ENCODE assay signal across 17 cellular contexts in the genomic region with DNA sequence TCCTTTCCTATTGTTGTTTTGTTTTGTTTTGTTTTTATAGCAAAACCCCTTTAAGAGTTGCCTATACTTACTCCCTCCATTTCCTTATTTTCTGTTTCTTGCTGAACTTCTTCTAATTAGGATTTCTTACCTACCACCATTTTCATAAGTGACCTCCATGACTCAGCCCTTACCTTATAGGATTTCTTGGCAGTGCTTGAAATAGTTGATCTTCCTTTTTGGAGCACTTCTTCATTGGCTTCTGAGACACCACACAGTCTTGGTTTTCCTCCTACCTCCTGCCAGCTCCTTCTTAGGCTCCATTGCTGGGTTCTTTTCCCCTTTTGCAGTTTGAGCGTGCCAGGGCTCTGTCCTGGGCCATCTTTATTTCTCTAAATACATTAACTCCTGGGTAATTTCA. TPM values are rescaled to one million over a fixed set of nuclear protein-coding genes. Genes with fewer than 3 reads are reported as not detected.
DNase-seq lines count a peak whose midpoint lies in the region; ATAC-seq and TF ChIP-seq lines count a peak whose summit lies in the region.
"Had no signal": no experiment of that assay in that cellular context is flagged by ENCODE, and none has a peak within 500 bp of the region (broad histone marks: within the 10 kb centered on the region; RNA-seq: fewer than 3 reads in every experiment).

No MANE protein-coding gene starts in this region.

- H3K14ac ChIP-seq in IMR-90 (replicated peaks; ENCODE audit: low read depth, low read length), result peak overlapping the region; percentile 86

- H2AK5ac ChIP-seq in IMR-90 (ENCODE audit: low read depth, low read length), result peak overlapping the region; percentile 79

- H3K9me2 ChIP-seq in hepatocyte (replicated peaks; ENCODE audit: insufficient read depth), result no peaks in the 10 kb centered on the region

- H3K4me3 ChIP-seq in AG04449 (ENCODE audit: low read depth, low read length), result peak overlapping the region; percentile 26
- H3K4me3 ChIP-seq in IMR-90 (ENCODE audit: insufficient read depth, low read depth, low read length), result peak overlapping the region; percentile 42; the same call in 1 of the 2 replicates
- H3K4me3 ChIP-seq in WI38 (ENCODE audit: low read depth, low read length), result peak overlapping the region; percentile 54
- H3K4me3 ChIP-seq in hepatocyte, result no peak overlapping the region
- H3K4me3 ChIP-seq: body of pancreas, prostate gland, stomach, uterus had no signal

- POLR2A ChIA-PET in AG04449 (lab: Yijun Ruan, JAX) (no interaction called here), IMR-90 (lab: Charles Lee; ENCODE audit: unreplicated experiment) (interaction anchor here (0.5 kb wide), 1 partner anchor 42 kb away, joined by 3 read pairs; no protein-coding TSS in a partner anchor), T-cell (lab: Charles Lee) (interaction anchor here (0.6 kb wide), 2 partner anchors 11 to 90 kb away, joined by 3 to 6 read pairs; no protein-coding TSS in a partner anchor)

- peaks cover 10 to 40% of the 10 kb centered on the region in 2 experiments; a peak in 3 of 4 replicates for H3K79me1 ChIP-seq in IMR-90 (ENCODE audit: low read depth in 1 of 2, low read length in 2 of 2)

- peak overlapping the region; percentile 83 for H2AK9ac ChIP-seq in IMR-90 (replicated peaks; ENCODE audit: low read depth, low read length, poor library complexity)

- H2BK15ac ChIP-seq in IMR-90 (ENCODE audit: low read depth, low read length), result peak overlapping the region; percentile 86

- peak overlapping the region; percentile 87 to 96 for H4K8ac ChIP-seq in IMR-90 (ENCODE audit: low read depth in 2 of 2, low read length in 2 of 2)

- H3K9me1 ChIP-seq in IMR-90 (ENCODE audit: insufficient read depth, low read length), result 0 out of 2 replicates have a peak, but pooled peaks cover 5% of the 10 kb centered on the region

- CTCF ChIA-PET in AG04449 (lab: Yijun Ruan, JAX) (interaction anchor here (1.0 to 1.8 kb wide), 5 partner anchors 8 to 60 kb away, joined by 3 to 4 read pairs (median 3); no protein-coding TSS in a partner anchor), IMR-90 (lab: Yijun Ruan, JAX) (no interaction called here), T-cell (lab: Charles Lee) (interaction anchor here in 1 of 2 donors (0.7 kb wide), 1 partner anchor 433 kb away, joined by 6 read pairs; no protein-coding TSS in a partner anchor)

- no peaks in the 10 kb centered on the region for H4K20me1 ChIP-seq in IMR-90 (ENCODE audit: insufficient read depth, low read length)
- no peaks in the 10 kb centered on the region for H4K20me1 ChIP-seq in hepatocyte (ENCODE audit: insufficient read depth, poor library complexity, severe bottlenecking)

- H3K79me2 ChIP-seq in hepatocyte, result no peaks in the 10 kb centered on the region

- H3K4me1 ChIP-seq in IMR-90 (ENCODE audit: control insufficient read depth, insufficient read depth, low read length), result peaks cover 15% of the 10 kb centered on the region
- peaks cover 4% of the 10 kb centered on the region for H3K4me1 ChIP-seq in hepatocyte (ENCODE audit: insufficient read depth)
- H3K4me1 ChIP-seq: body of pancreas, prostate gland, uterus had no signal

- H3K4me1 Mint-ChIP-seq in T-cell, result peaks cover 8 to 9% (median 9%) of the 10 kb centered on the region in 3 donors

- peak overlapping the region; percentile 97 for H2BK120ac ChIP-seq in IMR-90 (ENCODE audit: low read depth, low read length)

- H2AFZ ChIP-seq in IMR-90 (replicated peaks; ENCODE audit: low read length, poor library complexity) (no peak overlapping the region), hepatocyte (peak overlapping the region; percentile 12)

- dilution Hi-C loops in IMR-90 (cut with HindIII; ENCODE audit: low sequenced_read_pairs, unreplicated experiment), result no loop called here

- peak overlapping the region; percentile 96 for H4K91ac ChIP-seq in IMR-90 (ENCODE audit: insufficient read depth, low read depth, low read length)

- in situ Hi-C loops in IMR-90 (cut with MboI; ENCODE audit: low sequenced_read_pairs), result no loop called here

- no peak for TF ChIP-seq POLR2A in IMR-90 (IDR thresholded peaks at IDR 0.05; ENCODE audit: low read depth, low read length)

- intact Hi-C loops in IMR-90 (cut with micrococcal nuclease) (loop anchor here (10.0 kb wide), 1 partner anchor 315 kb away; the partner anchor contains the start of gene TDG), left ventricle myocardium superior (cut with micrococcal nuclease) (no loop called here)

- H3K4me3 Mint-ChIP-seq in T-cell, result no peak overlapping the region

- BruUV-seq in IMR-90 (replicated peaks; lab: Mats Ljungman, UMichigan), result TSS peak; percentile 90

- H3K4me2 ChIP-seq in IMR-90 (ENCODE audit: low read depth, low read length) (peak overlapping the region; percentile 87), hepatocyte (no peak overlapping the region)

- ATAC-seq in IMR-90 (ENCODE audit: low read depth) (peak; percentile 2), left ventricle myocardium superior (no peak), T-cell (replicated peaks in 1 of 4) (no peak)

- peak overlapping the region; percentile 89 for H3K56ac ChIP-seq in IMR-90 (ENCODE audit: extremely low read depth, insufficient read depth, low read length)

- H2BK5ac ChIP-seq in IMR-90 (ENCODE audit: low read depth, low read length, poor library complexity, severe bottlenecking), result peak overlapping the region; percentile 98

- peak overlapping the region; percentile 77 for H3K9ac ChIP-seq in IMR-90 (ENCODE audit: low read depth, low read length)

- no peak for TF ChIP-seq CTCF in AG04449 (IDR thresholded peaks at IDR 0.05; ENCODE audit: insufficient read depth, low read length, missing control alignments)
- TF ChIP-seq CTCF in IMR-90 (conservative IDR thresholded peaks at IDR 0.05; ENCODE audit: low read depth, low read length), result no peak
- no peak for TF ChIP-seq CTCF in WI38 (IDR thresholded peaks at IDR 0.05; ENCODE audit: low read depth, low read length)
- no peak for TF ChIP-seq CTCF in hepatocyte (IDR thresholded peaks at IDR 0.05; ENCODE audit: poor library complexity)

- peak overlapping the region; percentile 98 for H3K27ac ChIP-seq in IMR-90 (ENCODE audit: insufficient read depth, low read length)
- no peak overlapping the region for H3K27ac ChIP-seq in hepatocyte
- H3K27ac ChIP-seq: body of pancreas, prostate gland, uterus had no signal

- no peaks in the 10 kb centered on the region for H3K36me3 ChIP-seq in IMR-90 (ENCODE audit: control insufficient read depth, insufficient read depth, low read length)
- no peaks in the 10 kb centered on the region for H3K36me3 ChIP-seq in hepatocyte (replicated peaks; ENCODE audit: insufficient read depth, low read depth)
- H3K36me3 ChIP-seq: prostate gland, stomach, uterus had no signal

- H3K4ac ChIP-seq in IMR-90 (ENCODE audit: low read depth, low read length), result peak overlapping the region; percentile 98

- H3K27me3 ChIP-seq in IMR-90 (ENCODE audit: control insufficient read depth, insufficient read depth, low read length) (no peaks in the 10 kb centered on the region), hepatocyte (no peaks in the 10 kb centered on the region)
- H3K27me3 ChIP-seq: body of pancreas, stomach, uterus had no signal

- TF ChIP-seq RAD21 in IMR-90 (IDR thresholded peaks at IDR 0.05; ENCODE audit: low read length), result no peak

- DNase-seq in AG04449 (ENCODE audit: low read depth, low spot score) (no peak), IMR-90 (no peak), hepatocyte (ENCODE audit: low spot score) (no peak), NCI-H2171 (lab: John Stamatoyannopoulos, UW) (no peak), left ventricle myocardium superior (no peak), T-cell (no peak), SKM-1 treated with dmso at 0.1 percent for 144 hours (lab: John Stamatoyannopoulos, UW; ENCODE audit: unreplicated experiment) (no peak)
- DNase-seq: body of pancreas, DMS153, KG1, NCI-H1694, NCI-H510A, stomach, T-helper 1 cell, uterus had no signal

- WGBS in IMR-90 (ENCODE audit: extremely low coverage in 2 of 2, insufficient read length in 1 of 2), 2 experiments, result no CpG with 5 or more reads among the region's 1 CpG
- 100% methylated on average over 1 of the region's 1 CpG for WGBS in hepatocyte (ENCODE audit: low lambda C conversion rate, missing lambda C conversion rate)

- peaks cover 0 to 4% of the 10 kb centered on the region in 2 donors for H3K27me3 Mint-ChIP-seq in T-cell

- no peaks in the 10 kb centered on the region for H3K9me3 Mint-ChIP-seq in T-cell

- H4K5ac ChIP-seq in IMR-90 (ENCODE audit: low read depth, low read length), result peak overlapping the region; percentile 97

- H2BK20ac ChIP-seq in IMR-90 (ENCODE audit: low read depth, low read length), result peak overlapping the region; percentile 97

- no peak overlapping the region for H3K27ac Mint-ChIP-seq in T-cell

- no peaks in the 10 kb centered on the region for H3K36me3 Mint-ChIP-seq in T-cell

- H3K18ac ChIP-seq in IMR-90 (ENCODE audit: low read depth, low read length), result peak overlapping the region; percentile 100

- no peaks in the 10 kb centered on the region; the same call in 1 of the 2 replicates for H3K9me3 ChIP-seq in IMR-90 (ENCODE audit: control insufficient read depth, insufficient read depth, low read length)
- no peaks in the 10 kb centered on the region for H3K9me3 ChIP-seq in hepatocyte (ENCODE audit: low read depth)
- H3K9me3 ChIP-seq: body of pancreas, prostate gland, stomach, uterus had no signal

- peak overlapping the region; percentile 89 for H3K23ac ChIP-seq in IMR-90 (ENCODE audit: low read depth, low read length)

TF ChIP-seq in IMR-90, 13 proteins besides CTCF, POLR2A, EP300 and RAD21:
- TF ChIP-seq NFE2L2 (IDR thresholded peaks at IDR 0.05; ENCODE audit: low read depth, low read length) (no peak), BHLHE40 (IDR thresholded peaks at IDR 0.05; ENCODE audit: low read depth, low read length) (no peak), RFX5 (IDR thresholded peaks at IDR 0.05; ENCODE audit: low read depth, low read length) (no peak), RCOR1 (IDR thresholded peaks at IDR 0.05; ENCODE audit: insufficient replicate concordance, low read length) (no peak)

RNA-seq across cellular contexts. Expression of gene EID3, which starts 23.4 kb away (rescaled TPM):
- total RNA-seq in IMR-90 (2012; rRNA removed) (4.1 and 6.9 TPM in 2 replicates), hepatocyte (8.0 and 10.1 TPM in 2 replicates), left ventricle myocardium superior (0.97 TPM), T-cell (10 to 100 TPM in 2 of 5 donors, 1 to 10 TPM in 3; 5.6 to 13.0 (median 6.0) TPM)
- polyA plus RNA-seq in IMR-90 (2012; rRNA removed) (2.0 and 2.2 TPM in 2 replicates), hepatocyte (1.7 and 3.8 TPM in 2 replicates)
- 0.48 and 0.92 TPM in 2 replicates for polyA plus RNA-seq in IMR-90 (2012; cell fraction: cytosol; rRNA removed)
- polyA plus RNA-seq in IMR-90 (2012; cell fraction: nucleus; rRNA removed; ENCODE audit: low replicate concordance), result 5.9 and 6.1 TPM in 2 replicates
